ENCODE assay signal across 11 cellular contexts in genomic region chr22:31652911-31653684, GRCh38. TPM values are rescaled to one million over a fixed set of nuclear protein-coding genes. Genes with fewer than 3 reads are reported as not detected.
DNase-seq lines count a peak whose midpoint lies in the region; ATAC-seq and TF ChIP-seq lines count a peak whose summit lies in the region.
"Had no signal": no experiment of that assay in that cellular context is flagged by ENCODE, and none has a peak within 500 bp of the region (broad histone marks: within the 10 kb centered on the region; RNA-seq: fewer than 3 reads in every experiment).

No MANE protein-coding gene starts in this region.

- ATAC-seq in RWPE2 (ENCODE audit: low read depth), result peak; percentile 78
- ATAC-seq in GM21825 (IDR thresholded peaks at IDR 0.05; ENCODE audit: unreplicated experiment), result no peak
- no peak for ATAC-seq in GM21529 (IDR thresholded peaks at IDR 0.05; ENCODE audit: unreplicated experiment)

- TF ChIP-seq CTCF in RWPE2 (IDR thresholded peaks at IDR 0.05; ENCODE audit: poor library complexity, severe bottlenecking), result no peak
- TF ChIP-seq CTCF in nephron (IDR thresholded peaks at IDR 0.05; ENCODE audit: unreplicated experiment in 3 of 3), result no peak

- peaks cover 16% of the 10 kb centered on the region for H3K36me3 Mint-ChIP-seq in nephron (ENCODE audit: low read depth)

- H3K27me3 Mint-ChIP-seq in nephron (ENCODE audit: low read depth), result no peaks in the 10 kb centered on the region
- H3K27me3 Mint-ChIP-seq: activated CD4-positive, alpha-beta T cell treated with anti-CD3 and anti-CD28 coated beads, Interleukin-2, amount 10 ng/mL, durations not matched to agents 7 days and 5 days; dendritic cell treated with granulocyte-macrophage colony-stimulating factor and Interleukin-4, amounts not matched to agents 40 ng/mL and 50 ng/mL, for 4 days had no signal

- H3K4me3 Mint-ChIP-seq in nephron, result no peak overlapping the region
- H3K4me3 Mint-ChIP-seq: activated CD4-positive, alpha-beta T cell treated with anti-CD3 and anti-CD28 coated beads, Interleukin-2, amount 10 ng/mL, durations not matched to agents 7 days and 5 days; dendritic cell treated with granulocyte-macrophage colony-stimulating factor and Interleukin-4, amounts not matched to agents 40 ng/mL and 50 ng/mL, for 4 days had no signal

- H3K9me3 ChIP-seq in Karpas-422 (ENCODE audit: low read length) (no peaks in the 10 kb centered on the region), RWPE2 (ENCODE audit: severe bottlenecking) (no peaks in the 10 kb centered on the region)
- H3K9me3 ChIP-seq: vagina had no signal

- H3K27ac ChIP-seq in Karpas-422 (ENCODE audit: low read length) (peak overlapping the region; percentile 83), RWPE2 (ENCODE audit: poor library complexity, severe bottlenecking) (peak overlapping the region; percentile 88)
- H3K27ac ChIP-seq: vagina had no signal

- H3K36me3 ChIP-seq in Karpas-422 (ENCODE audit: insufficient read depth, low read length) (no peaks in the 10 kb centered on the region), RWPE2 (ENCODE audit: low read depth) (peaks cover 28% of the 10 kb centered on the region)

- no peaks in the 10 kb centered on the region for H3K4me1 Mint-ChIP-seq in nephron

- H3K4me3 ChIP-seq in Karpas-422 (ENCODE audit: low read length) (peak overlapping the region; percentile 59), RWPE2 (ENCODE audit: severe bottlenecking) (no peak overlapping the region)
- H3K4me3 ChIP-seq: vagina had no signal

- peak overlapping the region; percentile 46 for H3K9ac ChIP-seq in Karpas-422 (ENCODE audit: low read length)

- peak overlapping the region in 2 of 3 experiments; percentile 20 to 62 for H3K27ac Mint-ChIP-seq in nephron
- H3K27ac Mint-ChIP-seq: activated CD4-positive, alpha-beta T cell treated with anti-CD3 and anti-CD28 coated beads, Interleukin-2, amount 10 ng/mL, durations not matched to agents 7 days and 5 days; dendritic cell treated with granulocyte-macrophage colony-stimulating factor and Interleukin-4, amounts not matched to agents 40 ng/mL and 50 ng/mL, for 4 days had no signal

- H3K4me1 ChIP-seq in Karpas-422 (ENCODE audit: low read length) (peaks cover 32% of the 10 kb centered on the region), RWPE2 (ENCODE audit: insufficient read depth, poor library complexity, severe bottlenecking) (peaks cover 59% of the 10 kb centered on the region)
- H3K4me1 ChIP-seq: vagina had no signal

- no peaks in the 10 kb centered on the region for H4K20me1 ChIP-seq in Karpas-422 (ENCODE audit: insufficient read depth, low read depth, low read length)

- H3K79me2 ChIP-seq in Karpas-422 (ENCODE audit: low read length), result peaks cover 83% of the 10 kb centered on the region

- peak; percentile 70 for DNase-seq in COLO668 (lab: John Stamatoyannopoulos, UW; ENCODE audit: unreplicated experiment)
- no peak for DNase-seq in Karpas-422
- no peak for DNase-seq in RWPE2 (ENCODE audit: low spot score)
- DNase-seq in islet precursor cell, result no peak
- no peak for DNase-seq in DMS79 (lab: John Stamatoyannopoulos, UW)
- DNase-seq: activated CD4-positive, alpha-beta T cell treated with anti-CD3 and anti-CD28 coated beads, Interleukin-2, amount 10 ng/mL, durations not matched to agents 7 days and 5 days had no signal

- H3K27me3 ChIP-seq in Karpas-422 (ENCODE audit: low read length), result no peaks in the 10 kb centered on the region
- no peaks in the 10 kb centered on the region for H3K27me3 ChIP-seq in RWPE2 (ENCODE audit: insufficient read depth, poor library complexity, severe bottlenecking)
- H3K27me3 ChIP-seq: vagina had no signal

- H3K9me2 ChIP-seq in Karpas-422 (replicated peaks; ENCODE audit: insufficient read depth, low read length), result no peaks in the 10 kb centered on the region

- H3K4me2 ChIP-seq in Karpas-422 (ENCODE audit: low read depth, low read length, poor library complexity, severe bottlenecking), result peak overlapping the region; percentile 77

- H3K9me3 Mint-ChIP-seq in nephron, result no peaks in the 10 kb centered on the region
- H3K9me3 Mint-ChIP-seq: activated CD4-positive, alpha-beta T cell treated with anti-CD3 and anti-CD28 coated beads, Interleukin-2, amount 10 ng/mL, durations not matched to agents 7 days and 5 days; dendritic cell treated with granulocyte-macrophage colony-stimulating factor and Interleukin-4, amounts not matched to agents 40 ng/mL and 50 ng/mL, for 4 days had no signal

- H2AFZ ChIP-seq in Karpas-422 (ENCODE audit: low read length), result no peak overlapping the region

RNA-seq across cellular contexts. Expression of gene PISD, which starts 8.9 kb away (rescaled TPM):
- 31.6 and 45.8 TPM in 2 replicates for total RNA-seq in Karpas-422 (2014; rRNA removed; shearing (Covaris generic); ENCODE audit: low replicate concordance)
